ENCODE assay signal across 21 cellular contexts in genomic region chr20:16262594-16262993, GRCh38.
DNase-seq lines count a peak whose midpoint lies in the region; ATAC-seq and TF ChIP-seq lines count a peak whose summit lies in the region.
"Had no signal": no experiment of that assay in that cellular context is flagged by ENCODE, and none has a peak within 500 bp of the region (broad histone marks: within the 10 kb centered on the region; RNA-seq: fewer than 3 reads in every experiment).

No MANE protein-coding gene starts in this region.

- no peaks in the 10 kb centered on the region for H3K27me3 Mint-ChIP-seq in type B pancreatic cell
- peaks cover 4% of the 10 kb centered on the region for H3K27me3 Mint-ChIP-seq in mesothelial cell of epicardium (ENCODE audit: low read depth)

- H3K27me3 ChIP-seq in right lobe of liver = no peaks in the 10 kb centered on the region
- no peaks in the 10 kb centered on the region for H3K27me3 ChIP-seq in stomach
- H3K27me3 ChIP-seq: Peyer's patch had no signal

- H3K27ac Mint-ChIP-seq in type B pancreatic cell = no peak overlapping the region
- no peak overlapping the region for H3K27ac Mint-ChIP-seq in mesothelial cell of epicardium

- H3K36me3 Mint-ChIP-seq in type B pancreatic cell = peaks cover 8% of the 10 kb centered on the region
- peaks cover 19% of the 10 kb centered on the region for H3K36me3 Mint-ChIP-seq in mesothelial cell of epicardium

- H3K9me3 ChIP-seq in right lobe of liver (no peaks in the 10 kb centered on the region), stomach (peaks cover 0 to 23% (median 18%) of the 10 kb centered on the region in 4 donors)

- intact Hi-C loops in right lobe of liver (cut with DNase I) (no loop called here), stomach (cut with DNase I; ENCODE audit: low total_unique reads) (no loop called here)

- H3K9me3 Mint-ChIP-seq in type B pancreatic cell = peaks cover 16% of the 10 kb centered on the region
- H3K9me3 Mint-ChIP-seq in mesothelial cell of epicardium = peaks cover 19% of the 10 kb centered on the region

- no peaks in the 10 kb centered on the region for H3K4me1 ChIP-seq in right lobe of liver
- H3K4me1 ChIP-seq in stomach = peaks cover 0 to 8% (median 0%) of the 10 kb centered on the region in 4 donors
- H3K4me1 ChIP-seq: Peyer's patch had no signal

- TF ChIP-seq CTCF in choroid plexus epithelial cell (conservative IDR thresholded peaks at IDR 0.05; ENCODE audit: low read depth, low read length) (no peak), right lobe of liver (IDR thresholded peaks at IDR 0.05) (no peak), stomach (IDR thresholded peaks at IDR 0.05) (no peak), type B pancreatic cell (conservative IDR thresholded peaks at IDR 0.05) (no peak), mesothelial cell of epicardium (IDR thresholded peaks at IDR 0.05; ENCODE audit: unreplicated experiment) (no peak)

- WGBS in right lobe of liver (ENCODE audit: insufficient coverage, low coverage, low lambda C conversion rate, missing lambda C conversion rate) = 31% methylated on average over 4 of the region's 5 CpGs
- WGBS in stomach, 5 donors = 33 to 51% (median 41%) methylated on average over 5 of the region's 5 CpGs

- no peak overlapping the region for H3K4me3 Mint-ChIP-seq in type B pancreatic cell
- no peak overlapping the region for H3K4me3 Mint-ChIP-seq in mesothelial cell of epicardium

- peak in 3 of 4 donors; percentile 28 to 30 (median 29) for ATAC-seq in right lobe of liver

- H3K4me1 Mint-ChIP-seq in type B pancreatic cell (ENCODE audit: unreplicated experiment) (no peaks in the 10 kb centered on the region), mesothelial cell of epicardium (peaks cover 13% of the 10 kb centered on the region)

- H3K4me3 ChIP-seq in choroid plexus epithelial cell (ENCODE audit: low read depth, low read length) (no peak overlapping the region), right lobe of liver (no peak overlapping the region), stomach (no peak overlapping the region)
- H3K4me3 ChIP-seq: Peyer's patch had no signal

- no peak for TF ChIP-seq EP300 in stomach (IDR thresholded peaks at IDR 0.05)

- no peak overlapping the region for H3K27ac ChIP-seq in right lobe of liver
- no peak overlapping the region for H3K27ac ChIP-seq in stomach
- H3K27ac ChIP-seq: KMS-11, Peyer's patch had no signal

- H3K36me3 ChIP-seq in right lobe of liver (no peaks in the 10 kb centered on the region), stomach (peaks cover 0 to 5% (median 0%) of the 10 kb centered on the region in 4 donors)
- H3K36me3 ChIP-seq: Peyer's patch had no signal

- TF ChIP-seq POLR2A in right lobe of liver (IDR thresholded peaks at IDR 0.05) (no peak), stomach (IDR thresholded peaks at IDR 0.05) (no peak)

- DNase-seq in OCI-M1 (lab: John Stamatoyannopoulos, UW) (peak; percentile 33), choroid plexus epithelial cell (ENCODE audit: low read depth) (peak; percentile 28), right lobe of liver (no peak), stomach (peak; percentile 42), type B pancreatic cell (ENCODE audit: extremely low spot score, unreplicated experiment) (no peak), mesothelial cell of epicardium (ENCODE audit: low spot score in 2 of 2, unreplicated experiment in 2 of 2) (no peak), glomerular visceral epithelial cell (ENCODE audit: extremely low spot score) (no peak)
- DNase-seq: Calu3, DMS79 treated with DMSO at 0.1 percent for 48 hours, GF-D8, HCEC 1CT, IMR-90, NCI-H1048, NCI-H1417, NCI-H1694, NCI-H2081, NCI-H2227 treated with DMSO at 0.1 percent for 48 hours, NCI-H510A, Peyer's patch, SHP77 treated with DMSO at 0.1 percent for 48 hours had no signal

Comparison
In these comparisons a context has a peak if more than half of its experiments do, and no peak if none do; other contexts are left out.
1. DNase-seq: peak in OCI-M1 (single experiment), choroid plexus epithelial cell (single experiment) and stomach (single experiment); none in right lobe of liver (0 of 3), type B pancreatic cell (single experiment), mesothelial cell of epicardium (0 of 2) and glomerular visceral epithelial cell (single experiment).